In genomic region chr1:37240897-37241296, GRCh38 we compare ENCODE assay signal across 17 cellular contexts.
A peak's percentile ranks its signal among the peaks of the same experiment; 100 is the strongest.
DNase-seq lines count a peak whose midpoint lies in the region; TF ChIP-seq lines count a peak whose summit lies in the region.
"Had no signal": no experiment of that assay in that cellular context is flagged by ENCODE, and none has a peak within 500 bp of the region (broad histone marks: within the 10 kb centered on the region; RNA-seq: fewer than 3 reads in every experiment).

No MANE protein-coding gene starts in this region.

- H3K23ac ChIP-seq in neuronal stem cell (ENCODE audit: low read depth, low read length, poor library complexity) = no peak overlapping the region

- peak overlapping the region; percentile 65 for H2AK5ac ChIP-seq in neuronal stem cell (ENCODE audit: low read depth, low read length)

- H3K4ac ChIP-seq in neuronal stem cell (ENCODE audit: low read length) = no peak overlapping the region

- no CpG with 5 or more reads among the region's 15 CpGs for whole genome bisulfite sequencing in neuronal stem cell (ENCODE audit: extremely low coverage in 2 of 2, insufficient read length in 2 of 2, insufficient replicate concordance in 1 of 2), 2 donors

- H3K14ac ChIP-seq in neuronal stem cell (ENCODE audit: low read length) = peak overlapping the region; percentile 85

- no peak overlapping the region for H2BK5ac ChIP-seq in neuronal stem cell (ENCODE audit: low read length)

- no peaks in the 10 kb centered on the region for H3K36me3 ChIP-seq in neuronal stem cell (replicated peaks in 1 of 2; ENCODE audit: control insufficient read depth in 2 of 2, insufficient read depth in 2 of 2, low read length in 2 of 2)
- no peaks in the 10 kb centered on the region for H3K36me3 ChIP-seq in A673 (ENCODE audit: insufficient read depth, low read length, poor library complexity, severe bottlenecking)
- H3K36me3 ChIP-seq: right atrium auricular region had no signal

- no peak overlapping the region for H3K4me2 ChIP-seq in neuronal stem cell (ENCODE audit: insufficient read depth, low read length, poor library complexity, severe bottlenecking)

- H4K8ac ChIP-seq in neuronal stem cell (ENCODE audit: low read depth, low read length) = no peak overlapping the region

- H3K27me3 ChIP-seq in neuronal stem cell (ENCODE audit: control insufficient read depth in 3 of 3, insufficient read depth in 3 of 3, low read depth in 1 of 3, low read length in 3 of 3) = peaks cover 0 to 9% (median 0%) of the 10 kb centered on the region in 3 experiments
- H3K27me3 ChIP-seq in A673 (replicated peaks; ENCODE audit: insufficient read depth, low read depth, low read length, poor library complexity) = peaks cover 51% of the 10 kb centered on the region
- H3K27me3 ChIP-seq: right atrium auricular region had no signal

- H2BK15ac ChIP-seq in neuronal stem cell (ENCODE audit: low read length) = peak overlapping the region; percentile 62

- BruUV-seq in A673 (replicated peaks; lab: Mats Ljungman, UMichigan) = no TSS peak

- POLR2A ChIA-PET in A673 (lab: Charles Lee; ENCODE audit: low non-redundant PET) = no interaction called here

- H3K4me1 ChIP-seq in neuronal stem cell (ENCODE audit: control insufficient read depth in 2 of 2, insufficient read depth in 1 of 2, low read depth in 1 of 2, low read length in 2 of 2) (peaks cover 0 to 38% of the 10 kb centered on the region in 2 donors), A673 (ENCODE audit: insufficient read depth, low read length, poor library complexity, severe bottlenecking) (no peaks in the 10 kb centered on the region)
- H3K4me1 ChIP-seq: right atrium auricular region had no signal

- H3K9me3 ChIP-seq in neuronal stem cell (replicated peaks in 1 of 2; ENCODE audit: control insufficient read depth in 2 of 2, insufficient read depth in 1 of 2, low read depth in 1 of 2, low read length in 2 of 2) = no peaks in the 10 kb centered on the region
- no peaks in the 10 kb centered on the region for H3K9me3 ChIP-seq in A673 (ENCODE audit: low read depth, low read length, poor library complexity, severe bottlenecking)
- H3K9me3 ChIP-seq: right atrium auricular region had no signal

- intact Hi-C loops in A673 (cut with micrococcal nuclease; ENCODE audit: unreplicated experiment) = no loop called here

- CTCF ChIA-PET in A673 (lab: Charles Lee) = no interaction called here

- H3K18ac ChIP-seq in neuronal stem cell (ENCODE audit: low read length) = peak overlapping the region; percentile 92

- peak overlapping the region; percentile 57 for H2BK120ac ChIP-seq in neuronal stem cell (ENCODE audit: low read depth, low read length)

- H4K91ac ChIP-seq in neuronal stem cell (ENCODE audit: low read depth, low read length, poor library complexity) = peak overlapping the region; percentile 53

- no peak overlapping the region for H2AFZ ChIP-seq in neuronal stem cell (ENCODE audit: low read length)

- H2BK12ac ChIP-seq in neuronal stem cell (ENCODE audit: low read length) = peak overlapping the region; percentile 97

- DNase-seq in NCI-H82 (lab: John Stamatoyannopoulos, UW) = peak; percentile 67
- DNase-seq in NCI-H82 treated with DMSO at 0.1 percent for 48 hours (lab: John Stamatoyannopoulos, UW; ENCODE audit: unreplicated experiment) = no peak
- DNase-seq in NCI-H187 treated with DMSO at 0.1 percent for 48 hours (lab: John Stamatoyannopoulos, UW) = peak; percentile 73
- DNase-seq in NCI-H524 treated with DMSO at 0.1 percent for 48 hours (lab: John Stamatoyannopoulos, UW) = peak; percentile 83
- DNase-seq in neuronal stem cell (ENCODE audit: low spot score) = no peak
- no peak for DNase-seq in activated CD4-positive, alpha-beta T cell treated with anti-CD3 and anti-CD28 coated beads for 1 hour
- DNase-seq in A673 (ENCODE audit: low spot score) = no peak
- DNase-seq in foreskin fibroblast = no peak
- DNase-seq: ACHN; activated CD4-positive, CD25-positive, alpha-beta regulatory T cell; activated CD8-positive, alpha-beta memory T cell treated with anti-CD3 and anti-CD28 coated beads for 24 hours; caudate nucleus; CD4-positive, alpha-beta memory T cell; kidney glomerular epithelial cell; nucleus accumbens had no signal

- H3K4me3 ChIP-seq in neuronal stem cell (ENCODE audit: low read length in 2 of 2) (no peak overlapping the region), A673 (ENCODE audit: low read depth, low read length, poor library complexity, severe bottlenecking) (no peak overlapping the region), foreskin fibroblast (ENCODE audit: low read depth in 1 of 2, low read length in 2 of 2) (no peak overlapping the region)
- H3K4me3 ChIP-seq: GM12878, right atrium auricular region had no signal

- no peaks in the 10 kb centered on the region for H3K79me1 ChIP-seq in neuronal stem cell (ENCODE audit: low read depth, low read length)

- no peak overlapping the region for H3K9ac ChIP-seq in neuronal stem cell (ENCODE audit: low read depth, low read length, poor library complexity)

- TF ChIP-seq CTCF in A673 (conservative IDR thresholded peaks at IDR 0.05; ENCODE audit: low read depth, low read length) (no peak), foreskin fibroblast (IDR thresholded peaks at IDR 0.05; ENCODE audit: low read depth, low read length) (no peak)

- no peak overlapping the region for H3K27ac ChIP-seq in neuronal stem cell (replicated peaks; ENCODE audit: low read length)
- no peak overlapping the region for H3K27ac ChIP-seq in A673 (ENCODE audit: low read depth, low read length, poor library complexity, severe bottlenecking)
- H3K27ac ChIP-seq: right atrium auricular region had no signal

Comparison
In these comparisons a context has a peak if more than half of its experiments do, and no peak if none do; other contexts are left out.
1. DNase-seq: peak in NCI-H82 (single experiment), NCI-H187 treated with DMSO at 0.1 percent for 48 hours (single experiment) and NCI-H524 treated with DMSO at 0.1 percent for 48 hours (single experiment); none in NCI-H82 treated with DMSO at 0.1 percent for 48 hours (single experiment), neuronal stem cell (single experiment), activated CD4-positive, alpha-beta T cell treated with anti-CD3 and anti-CD28 coated beads for 1 hour (single experiment), A673 (single experiment) and foreskin fibroblast (0 of 2).